ENCODE assay signal across 31 cellular contexts in genomic region chr20:10461495-10461894, GRCh38.
"Had no signal": no experiment of that assay in that cellular context is flagged by ENCODE, and none has a peak within 500 bp of the region (broad histone marks: within the 10 kb centered on the region; RNA-seq: fewer than 3 reads in every experiment).

No MANE protein-coding gene starts in this region.

- H3K4me2 ChIP-seq: KMS-11 had no signal

- DNase-seq: activated B cell treated with CpG ODN at 0.5 μM for 24 hours; activated CD4-positive, alpha-beta T cell treated with anti-CD3 and anti-CD28 coated beads for 1 hour; activated CD4-positive, alpha-beta T cell treated with anti-CD3 and anti-CD28 coated beads for 48 hours; activated CD4-positive, alpha-beta T cell treated with anti-CD3 and anti-CD28 coated beads, Interleukin-2, amount 50 U/mL, for 48 hours; activated CD8-positive, alpha-beta T cell treated with anti-CD3 and anti-CD28 coated beads, Interleukin-2, amount 10 ng/mL, durations not matched to agents 7 days and 5 days; activated gamma-delta T cell; activated naive CD4-positive, alpha-beta T cell treated with Interleukin-2 at 50 U/mL for 16 hours; activated naive CD8-positive, alpha-beta T cell treated with anti-CD3 and anti-CD28 coated beads, Interleukin-2, amount 10 ng/mL, durations not matched to agents 7 days and 5 days; activated T-cell treated with anti-CD3 and anti-CD28 coated beads, Interleukin-2, amount 50 U/mL, for 24 hours; amygdala; NCI-H1092 treated with DMSO at 0.1 percent for 48 hours; NCI-H1417; NCI-H146; NCI-H187; NCI-H2081 treated with DMSO at 0.1 percent for 48 hours; NCI-H226; NCI-H524 treated with DMSO at 0.1 percent for 48 hours; PC-3; Peyer's patch; RPMI8226; SIG-M5; T-cell; T-helper 2 cell; T-helper 9 cell had no signal

- H3K4me3 Mint-ChIP-seq: activated B cell treated with CpG ODN at 0.5 μM for 24 hours; activated CD8-positive, alpha-beta T cell treated with anti-CD3 and anti-CD28 coated beads, Interleukin-2, amount 10 ng/mL, durations not matched to agents 7 days and 5 days; activated naive CD4-positive, alpha-beta T cell treated with anti-CD3 and anti-CD28 coated beads, Interleukin-2, amount 50 U/mL, for 24 hours; activated naive CD8-positive, alpha-beta T cell treated with anti-CD3 and anti-CD28 coated beads, Interleukin-2, amount 10 ng/mL, durations not matched to agents 7 days and 5 days; activated T-cell treated with anti-CD3 and anti-CD28 coated beads, Interleukin-2, amount 50 U/mL, for 24 hours; T-cell had no signal

- H3K4me1 Mint-ChIP-seq: activated B cell treated with CpG ODN at 0.5 μM for 24 hours had no signal

- H3K9ac ChIP-seq: KMS-11 had no signal

- H3K4me3 ChIP-seq: ascending aorta, breast epithelium, Peyer's patch had no signal

- H3K36me3 ChIP-seq: ascending aorta, breast epithelium, Peyer's patch had no signal

- H3K27ac ChIP-seq: ascending aorta, breast epithelium, KMS-11, Peyer's patch, VCaP had no signal

- ATAC-seq: activated CD8-positive, alpha-beta T cell treated with anti-CD3 and anti-CD28 coated beads, Interleukin-2, amount 10 ng/mL, durations not matched to agents 7 days and 5 days; PC-3; SK-N-SH treated with all-trans-retinoic acid at 6 μM for 48 hours; T-cell had no signal

- H3K9me3 ChIP-seq: ascending aorta, breast epithelium had no signal

- H3K27ac Mint-ChIP-seq: activated B cell treated with CpG ODN at 0.5 μM for 24 hours; activated CD8-positive, alpha-beta T cell treated with anti-CD3 and anti-CD28 coated beads, Interleukin-2, amount 10 ng/mL, durations not matched to agents 7 days and 5 days; activated naive CD4-positive, alpha-beta T cell treated with anti-CD3 and anti-CD28 coated beads, Interleukin-2, amount 50 U/mL, for 24 hours; activated naive CD8-positive, alpha-beta T cell treated with anti-CD3 and anti-CD28 coated beads, Interleukin-2, amount 10 ng/mL, durations not matched to agents 7 days and 5 days; activated T-cell treated with anti-CD3 and anti-CD28 coated beads, Interleukin-2, amount 50 U/mL, for 24 hours; activated T-helper 2 cell treated with anti-CD3 and anti-CD28 coated beads, Interferon-gamma antibody, Interleukin-2, Interleukin-4, amounts not matched to agents 10 μg/mL and 5 μg/mL and 100 μg/mL, durations not matched to agents 14 hours and 24 hours and 36 hours; T-cell had no signal

- H3K27me3 ChIP-seq: ascending aorta, breast epithelium, Peyer's patch had no signal

- H3K27me3 Mint-ChIP-seq: activated B cell treated with CpG ODN at 0.5 μM for 24 hours; activated naive CD4-positive, alpha-beta T cell treated with anti-CD3 and anti-CD28 coated beads, Interleukin-2, amount 50 U/mL, for 24 hours; activated naive CD8-positive, alpha-beta T cell treated with anti-CD3 and anti-CD28 coated beads, Interleukin-2, amount 10 ng/mL, durations not matched to agents 7 days and 5 days; activated T-cell treated with anti-CD3 and anti-CD28 coated beads, Interleukin-2, amount 50 U/mL, for 24 hours; T-cell had no signal

- H3K4me1 ChIP-seq: breast epithelium, Peyer's patch had no signal
